2 cellular contexts compared by ENCODE assay signal in the genomic region with DNA sequence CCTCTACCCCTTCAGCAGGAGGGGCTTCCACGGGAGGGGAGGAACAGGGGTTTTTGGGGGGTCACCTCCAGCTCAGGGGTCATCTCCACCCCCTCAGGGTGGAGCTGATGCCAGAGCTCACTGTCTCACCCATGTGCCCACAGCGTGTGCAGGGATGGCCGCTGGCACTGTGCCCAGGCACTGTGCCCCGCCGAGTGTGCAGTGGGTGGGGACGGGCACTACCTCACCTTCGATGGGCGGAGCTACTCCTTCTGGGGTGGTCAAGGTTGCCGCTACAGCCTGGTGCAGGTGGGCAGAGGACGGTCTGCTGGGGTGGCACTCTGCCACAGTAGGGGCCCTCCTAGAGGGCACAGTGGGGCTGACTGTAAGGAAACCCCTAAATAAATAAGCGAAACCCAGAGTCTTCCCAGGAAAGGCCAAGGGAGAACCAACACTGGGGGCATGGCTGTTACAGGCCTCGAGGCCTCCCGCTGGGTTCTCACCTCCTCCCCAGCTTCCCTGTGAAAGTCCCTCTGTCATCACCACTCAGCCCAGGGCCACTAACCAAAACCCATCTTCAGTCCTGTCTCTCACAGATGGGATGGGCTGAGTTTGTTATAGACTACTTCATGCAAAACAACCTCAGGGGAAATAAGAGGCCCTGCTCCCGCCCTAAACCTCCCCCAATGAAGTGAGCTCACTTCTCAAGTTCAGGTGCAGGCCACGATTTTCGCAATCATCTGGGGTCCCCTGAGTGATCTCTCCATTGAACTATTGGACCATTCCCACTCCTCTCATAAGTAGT.
TF ChIP-seq lines count a peak whose summit lies in the region.

No MANE protein-coding gene starts in this region.

TF ChIP-seq in Ishikawa, 13 proteins besides CTCF, POLR2A, EP300 and RAD21:
- TF ChIP-seq, protein P1, sequence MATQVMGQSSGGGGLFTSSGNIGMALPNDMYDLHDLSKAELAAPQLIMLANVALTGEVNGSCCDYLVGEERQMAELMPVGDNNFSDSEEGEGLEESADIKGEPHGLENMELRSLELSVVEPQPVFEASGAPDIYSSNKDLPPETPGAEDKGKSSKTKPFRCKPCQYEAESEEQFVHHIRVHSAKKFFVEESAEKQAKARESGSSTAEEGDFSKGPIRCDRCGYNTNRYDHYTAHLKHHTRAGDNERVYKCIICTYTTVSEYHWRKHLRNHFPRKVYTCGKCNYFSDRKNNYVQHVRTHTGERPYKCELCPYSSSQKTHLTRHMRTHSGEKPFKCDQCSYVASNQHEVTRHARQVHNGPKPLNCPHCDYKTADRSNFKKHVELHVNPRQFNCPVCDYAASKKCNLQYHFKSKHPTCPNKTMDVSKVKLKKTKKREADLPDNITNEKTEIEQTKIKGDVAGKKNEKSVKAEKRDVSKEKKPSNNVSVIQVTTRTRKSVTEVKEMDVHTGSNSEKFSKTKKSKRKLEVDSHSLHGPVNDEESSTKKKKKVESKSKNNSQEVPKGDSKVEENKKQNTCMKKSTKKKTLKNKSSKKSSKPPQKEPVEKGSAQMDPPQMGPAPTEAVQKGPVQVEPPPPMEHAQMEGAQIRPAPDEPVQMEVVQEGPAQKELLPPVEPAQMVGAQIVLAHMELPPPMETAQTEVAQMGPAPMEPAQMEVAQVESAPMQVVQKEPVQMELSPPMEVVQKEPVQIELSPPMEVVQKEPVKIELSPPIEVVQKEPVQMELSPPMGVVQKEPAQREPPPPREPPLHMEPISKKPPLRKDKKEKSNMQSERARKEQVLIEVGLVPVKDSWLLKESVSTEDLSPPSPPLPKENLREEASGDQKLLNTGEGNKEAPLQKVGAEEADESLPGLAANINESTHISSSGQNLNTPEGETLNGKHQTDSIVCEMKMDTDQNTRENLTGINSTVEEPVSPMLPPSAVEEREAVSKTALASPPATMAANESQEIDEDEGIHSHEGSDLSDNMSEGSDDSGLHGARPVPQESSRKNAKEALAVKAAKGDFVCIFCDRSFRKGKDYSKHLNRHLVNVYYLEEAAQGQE (IDR thresholded peaks at IDR 0.05; ENCODE audit: low read depth), result no peak
- peak; percentile 28; the same call in 1 of the 2 replicates for TF ChIP-seq NFIC (IDR thresholded peaks at IDR 0.05)
TF ChIP-seq in Ishikawa: peak in this region for 1.

TF ChIP-seq in GM12878, 131 proteins besides CTCF, POLR2A, EP300 and RAD21:
- TF ChIP-seq PAX8 (IDR thresholded peaks at IDR 0.05) (no peak), CBX5 (IDR thresholded peaks at IDR 0.05; ENCODE audit: low read depth) (no peak), POLR2AphosphoS5 (IDR thresholded peaks at IDR 0.05; ENCODE audit: low read length) (no peak), DPF2 (IDR thresholded peaks at IDR 0.05) (no peak), KLF5 (IDR thresholded peaks at IDR 0.05; ENCODE audit: partially characterized antibody) (no peak), ETV6 (conservative IDR thresholded peaks at IDR 0.05 in 1 of 2, IDR thresholded peaks at IDR 0.05 in 1 of 2; ENCODE audit: borderline replicate concordance in 1 of 2, low read depth in 1 of 2) (no peak), KAT2A (conservative IDR thresholded peaks at IDR 0.05; ENCODE audit: control insufficient read depth, low read depth, low read length) (no peak)
- TF ChIP-seq, protein P2, sequence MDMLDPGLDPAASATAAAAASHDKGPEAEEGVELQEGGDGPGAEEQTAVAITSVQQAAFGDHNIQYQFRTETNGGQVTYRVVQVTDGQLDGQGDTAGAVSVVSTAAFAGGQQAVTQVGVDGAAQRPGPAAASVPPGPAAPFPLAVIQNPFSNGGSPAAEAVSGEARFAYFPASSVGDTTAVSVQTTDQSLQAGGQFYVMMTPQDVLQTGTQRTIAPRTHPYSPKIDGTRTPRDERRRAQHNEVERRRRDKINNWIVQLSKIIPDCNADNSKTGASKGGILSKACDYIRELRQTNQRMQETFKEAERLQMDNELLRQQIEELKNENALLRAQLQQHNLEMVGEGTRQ (IDR thresholded peaks at IDR 0.05; ENCODE audit: borderline replicate concordance, low read depth, low read length), result no peak
- TF ChIP-seq, protein P3, sequence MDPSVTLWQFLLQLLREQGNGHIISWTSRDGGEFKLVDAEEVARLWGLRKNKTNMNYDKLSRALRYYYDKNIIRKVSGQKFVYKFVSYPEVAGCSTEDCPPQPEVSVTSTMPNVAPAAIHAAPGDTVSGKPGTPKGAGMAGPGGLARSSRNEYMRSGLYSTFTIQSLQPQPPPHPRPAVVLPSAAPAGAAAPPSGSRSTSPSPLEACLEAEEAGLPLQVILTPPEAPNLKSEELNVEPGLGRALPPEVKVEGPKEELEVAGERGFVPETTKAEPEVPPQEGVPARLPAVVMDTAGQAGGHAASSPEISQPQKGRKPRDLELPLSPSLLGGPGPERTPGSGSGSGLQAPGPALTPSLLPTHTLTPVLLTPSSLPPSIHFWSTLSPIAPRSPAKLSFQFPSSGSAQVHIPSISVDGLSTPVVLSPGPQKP (IDR thresholded peaks at IDR 0.05; ENCODE audit: low read depth, low read length), result no peak
- TF ChIP-seq, protein P4, sequence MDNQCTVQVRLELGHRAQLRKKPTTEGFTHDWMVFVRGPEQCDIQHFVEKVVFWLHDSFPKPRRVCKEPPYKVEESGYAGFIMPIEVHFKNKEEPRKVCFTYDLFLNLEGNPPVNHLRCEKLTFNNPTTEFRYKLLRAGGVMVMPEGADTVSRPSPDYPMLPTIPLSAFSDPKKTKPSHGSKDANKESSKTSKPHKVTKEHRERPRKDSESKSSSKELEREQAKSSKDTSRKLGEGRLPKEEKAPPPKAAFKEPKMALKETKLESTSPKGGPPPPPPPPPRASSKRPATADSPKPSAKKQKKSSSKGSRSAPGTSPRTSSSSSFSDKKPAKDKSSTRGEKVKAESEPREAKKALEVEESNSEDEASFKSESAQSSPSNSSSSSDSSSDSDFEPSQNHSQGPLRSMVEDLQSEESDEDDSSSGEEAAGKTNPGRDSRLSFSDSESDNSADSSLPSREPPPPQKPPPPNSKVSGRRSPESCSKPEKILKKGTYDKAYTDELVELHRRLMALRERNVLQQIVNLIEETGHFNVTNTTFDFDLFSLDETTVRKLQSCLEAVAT (IDR thresholded peaks at IDR 0.05), result no peak
- TF ChIP-seq, protein P5, sequence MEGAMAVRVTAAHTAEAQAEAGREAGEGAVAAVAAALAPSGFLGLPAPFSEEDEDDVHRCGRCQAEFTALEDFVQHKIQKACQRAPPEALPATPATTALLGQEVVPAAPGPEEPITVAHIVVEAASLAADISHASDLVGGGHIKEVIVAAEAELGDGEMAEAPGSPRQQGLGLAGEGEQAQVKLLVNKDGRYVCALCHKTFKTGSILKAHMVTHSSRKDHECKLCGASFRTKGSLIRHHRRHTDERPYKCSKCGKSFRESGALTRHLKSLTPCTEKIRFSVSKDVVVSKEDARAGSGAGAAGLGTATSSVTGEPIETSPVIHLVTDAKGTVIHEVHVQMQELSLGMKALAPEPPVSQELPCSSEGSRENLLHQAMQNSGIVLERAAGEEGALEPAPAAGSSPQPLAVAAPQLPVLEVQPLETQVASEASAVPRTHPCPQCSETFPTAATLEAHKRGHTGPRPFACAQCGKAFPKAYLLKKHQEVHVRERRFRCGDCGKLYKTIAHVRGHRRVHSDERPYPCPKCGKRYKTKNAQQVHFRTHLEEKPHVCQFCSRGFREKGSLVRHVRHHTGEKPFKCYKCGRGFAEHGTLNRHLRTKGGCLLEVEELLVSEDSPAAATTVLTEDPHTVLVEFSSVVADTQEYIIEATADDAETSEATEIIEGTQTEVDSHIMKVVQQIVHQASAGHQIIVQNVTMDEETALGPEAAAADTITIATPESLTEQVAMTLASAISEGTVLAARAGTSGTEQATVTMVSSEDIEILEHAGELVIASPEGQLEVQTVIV (IDR thresholded peaks at IDR 0.05; ENCODE audit: borderline replicate concordance, partially characterized antibody), result no peak
